13 cellular contexts compared by ENCODE assay signal in genomic region chr2:128416781-128417180, GRCh38.
"Had no signal": no experiment of that assay in that cellular context is flagged by ENCODE, and none has a peak within 500 bp of the region (broad histone marks: within the 10 kb centered on the region; RNA-seq: fewer than 3 reads in every experiment).

No MANE protein-coding gene starts in this region.

- H3K4me3 ChIP-seq: left ventricle myocardium inferior, ovary, tibial nerve had no signal

- ATAC-seq: activated CD4-positive, alpha-beta T cell treated with anti-CD3 and anti-CD28 coated beads for 36 hours; activated CD8-positive, alpha-beta T cell treated with anti-CD3 and anti-CD28 coated beads for 36 hours; activated naive CD4-positive, alpha-beta T cell treated with anti-CD3 and anti-CD28 coated beads, Interleukin-2, amount 50 U/mL, for 72 hours; T-cell had no signal

- H3K27me3 ChIP-seq: foreskin keratinocyte, ovary, tibial nerve had no signal

- H3K36me3 ChIP-seq: left ventricle myocardium inferior, ovary, tibial nerve had no signal

- DNase-seq: activated CD4-positive, alpha-beta T cell treated with anti-CD3 and anti-CD28 coated beads for 36 hours; activated CD8-positive, alpha-beta T cell treated with anti-CD3 and anti-CD28 coated beads for 36 hours; activated T-cell treated with anti-CD3 and anti-CD28 coated beads for 4 hours; amniotic stem cell; foreskin keratinocyte; left ventricle myocardium inferior; retina; T-cell; T1000 had no signal

- H3K27ac ChIP-seq: foreskin keratinocyte, left ventricle myocardium inferior, ovary, tibial nerve, VCaP had no signal

- H3K4me1 ChIP-seq: foreskin keratinocyte, left ventricle myocardium inferior, tibial nerve had no signal
